Comparison of ENCODE assay signal across 10 cellular contexts in the genomic region with DNA sequence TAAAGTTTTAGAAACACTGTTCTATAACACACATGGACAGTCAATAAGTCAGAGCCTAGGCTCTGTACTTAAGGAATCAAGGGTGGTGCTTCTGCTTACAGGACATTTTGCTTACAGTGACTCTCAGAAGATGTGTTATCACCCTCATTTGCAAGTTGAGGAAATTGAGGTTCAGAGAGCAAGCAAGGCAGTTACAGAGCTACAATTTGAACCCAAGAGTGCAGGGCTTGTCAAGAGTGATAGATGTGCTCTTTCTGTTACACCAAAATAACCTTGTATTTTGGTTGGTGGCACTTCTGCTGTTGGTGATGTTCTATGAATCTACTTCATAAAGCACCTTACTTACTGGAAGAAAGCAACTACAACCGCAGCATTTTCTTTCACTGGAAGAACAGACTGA.
A peak's percentile ranks its signal among the peaks of the same experiment; 100 is the strongest.
DNase-seq lines count a peak whose midpoint lies in the region; ATAC-seq, FAIRE-seq and TF ChIP-seq lines count a peak whose summit lies in the region.
"Had no signal": no experiment of that assay in that cellular context is flagged by ENCODE, and none has a peak within 500 bp of the region (broad histone marks: within the 10 kb centered on the region; RNA-seq: fewer than 3 reads in every experiment).

No MANE protein-coding gene starts in this region.

- peak overlapping the region; percentile 53 for H3K9ac ChIP-seq in endothelial cell of umbilical vein (replicated peaks; ENCODE audit: extremely low read depth, insufficient read depth, low read length)
- H3K9ac ChIP-seq in subcutaneous abdominal adipose tissue (ENCODE audit: low read length in 5 of 5) = no peak overlapping the region

- H3K4me1 ChIP-seq in Panc1 (ENCODE audit: control insufficient read depth, insufficient read depth, low read length) (peaks cover 17% of the 10 kb centered on the region), endothelial cell of umbilical vein (ENCODE audit: control insufficient read depth, extremely low read depth, insufficient read depth, low read length) (peaks cover 17% of the 10 kb centered on the region), subcutaneous abdominal adipose tissue (ENCODE audit: control insufficient read depth in 5 of 5, insufficient read depth in 5 of 5, low read length in 5 of 5) (peaks cover 7 to 37% (median 30%) of the 10 kb centered on the region in 5 donors)
- peaks cover 0 to 35% of the 10 kb centered on the region in 2 donors for H3K4me1 ChIP-seq in naive thymus-derived CD4-positive, alpha-beta T cell (ENCODE audit: control insufficient read depth in 2 of 2, insufficient read depth in 2 of 2, low read length in 2 of 2)

- no peaks in the 10 kb centered on the region for H4K20me1 ChIP-seq in endothelial cell of umbilical vein (replicated peaks; ENCODE audit: control insufficient read depth, extremely low read depth, insufficient read depth, low read length)

- FAIRE-seq in GM18507 (lab: Jason Lieb, UNC) (peak; percentile 12), endothelial cell of umbilical vein (lab: Jason Lieb, UNC) (no peak)

- H3K9me3 Mint-ChIP-seq in naive thymus-derived CD4-positive, alpha-beta T cell = no peaks in the 10 kb centered on the region

- peak overlapping the region; percentile 74 for H3K4me2 ChIP-seq in endothelial cell of umbilical vein (ENCODE audit: insufficient read depth, low read length)

- in situ Hi-C loops in Panc1 (cut with HindIII; ENCODE audit: low pct_unique_long_range_greater_than_20kb, low sequenced_read_pairs) = no loop called here

- H3K27me3 Mint-ChIP-seq in naive thymus-derived CD4-positive, alpha-beta T cell = peaks cover 0 to 6% (median 0%) of the 10 kb centered on the region in 5 donors

- no peak overlapping the region for H2AFZ ChIP-seq in endothelial cell of umbilical vein (ENCODE audit: low read depth, low read length)

- H3K27me3 ChIP-seq in Panc1 (ENCODE audit: control insufficient read depth, insufficient read depth, low read length) (no peaks in the 10 kb centered on the region), endothelial cell of umbilical vein (ENCODE audit: control insufficient read depth in 2 of 2, insufficient read depth in 2 of 2, low read length in 2 of 2) (no peaks in the 10 kb centered on the region), subcutaneous abdominal adipose tissue (ENCODE audit: control insufficient read depth in 5 of 5, insufficient read depth in 4 of 5, low read length in 5 of 5) (no peaks in the 10 kb centered on the region)
- no peaks in the 10 kb centered on the region for H3K27me3 ChIP-seq in naive thymus-derived CD4-positive, alpha-beta T cell (ENCODE audit: control insufficient read depth in 2 of 2, insufficient read depth in 2 of 2, low read length in 2 of 2)

- H3K79me2 ChIP-seq in endothelial cell of umbilical vein (ENCODE audit: control insufficient read depth, insufficient read depth, low read length) = no peaks in the 10 kb centered on the region

- H3K4me3 ChIP-seq in Panc1 (ENCODE audit: low read depth in 2 of 2, low read length in 2 of 2) (no peak overlapping the region), endothelial cell of umbilical vein (replicated peaks in 1 of 3; ENCODE audit: insufficient read depth in 1 of 3, low read depth in 1 of 3, low read length in 3 of 3) (no peak overlapping the region), subcutaneous abdominal adipose tissue (ENCODE audit: low read depth in 1 of 5, low read length in 5 of 5) (no peak overlapping the region)
- no peak overlapping the region for H3K4me3 ChIP-seq in naive thymus-derived CD4-positive, alpha-beta T cell (ENCODE audit: low read length)

- TF ChIP-seq CTCF in Panc1 (IDR thresholded peaks at IDR 0.05) (no peak), endothelial cell of umbilical vein (IDR thresholded peaks at IDR 0.05; ENCODE audit: extremely low read depth in 1 of 2, insufficient read depth in 1 of 2, low read depth in 1 of 2, low read length in 2 of 2) (no peak)

- no peak for DNase-seq in GM18507 (ENCODE audit: extremely low spot score, insufficient read length, low read depth)
- DNase-seq in Panc1 (ENCODE audit: low read depth, low spot score) = no peak
- peak; percentile 20 for DNase-seq in endothelial cell of umbilical vein (ENCODE audit: low read depth, low spot score)
- DNase-seq in naive thymus-derived CD4-positive, alpha-beta T cell = no peak
- DNase-seq in AG20443 (ENCODE audit: low spot score) = no peak
- DNase-seq: left colon, right cardiac atrium had no signal

- no peaks in the 10 kb centered on the region for H3K9me1 ChIP-seq in endothelial cell of umbilical vein (replicated peaks; ENCODE audit: control insufficient read depth, extremely low read depth, insufficient read depth, low read length)

- H3K27ac Mint-ChIP-seq in naive thymus-derived CD4-positive, alpha-beta T cell = peak overlapping the region in 1 of 9 donors; percentile 68

- peaks cover 8 to 43% (median 30%) of the 10 kb centered on the region in 7 donors for H3K4me1 Mint-ChIP-seq in naive thymus-derived CD4-positive, alpha-beta T cell

- TF ChIP-seq POLR2A in endothelial cell of umbilical vein (IDR thresholded peaks at IDR 0.05; ENCODE audit: low read depth, low read length) = no peak

- dilution Hi-C loops in endothelial cell of umbilical vein (cut with MboI; ENCODE audit: extremely low pct_ligation_motif_present, low sequenced_read_pairs) = no loop called here

- POLR2A ChIA-PET in Panc1 (lab: Charles Lee) (no interaction called here), endothelial cell of umbilical vein (lab: Charles Lee) (no interaction called here)
- POLR2A ChIA-PET in naive thymus-derived CD4-positive, alpha-beta T cell (lab: Charles Lee) = no interaction called here

- H3K27ac ChIP-seq in Panc1 (ENCODE audit: low read length) (peak overlapping the region; percentile 76; the same call in 1 of the 2 replicates), endothelial cell of umbilical vein (ENCODE audit: insufficient read depth, low read depth, low read length) (peak overlapping the region; percentile 65), subcutaneous abdominal adipose tissue (ENCODE audit: low read depth, low read length) (peak overlapping the region; percentile 74)
- no peak overlapping the region for H3K27ac ChIP-seq in naive thymus-derived CD4-positive, alpha-beta T cell (ENCODE audit: low read depth, low read length)

- BruUV-seq in Panc1 (replicated peaks; lab: Mats Ljungman, UMichigan) = no TSS peak
- no TSS peak for BruUV-seq in endothelial cell of umbilical vein (replicated peaks; lab: Mats Ljungman, UMichigan)

- H3K4me3 Mint-ChIP-seq in naive thymus-derived CD4-positive, alpha-beta T cell = peak overlapping the region in 1 of 10 donors; percentile 52

- peaks cover 0 to 49% (median 41%) of the 10 kb centered on the region in 5 donors for H3K36me3 Mint-ChIP-seq in naive thymus-derived CD4-positive, alpha-beta T cell

- intact Hi-C loops in Panc1 (cut with micrococcal nuclease; ENCODE audit: unreplicated experiment) (no loop called here), endothelial cell of umbilical vein (cut with micrococcal nuclease) (loop anchor here (1.0 kb wide), 2 partner anchors 11 to 30 kb away; no protein-coding TSS in a partner anchor)
- intact Hi-C loops in naive thymus-derived CD4-positive, alpha-beta T cell (cut with micrococcal nuclease) = loop anchor here in 1 of 2 donors (1.0 to 5.0 kb wide), 6 partner anchors 131 to 613 kb away; a partner anchor contains a TSS

- CTCF ChIA-PET in Panc1 (lab: Charles Lee) (no interaction called here), endothelial cell of umbilical vein (lab: Charles Lee) (interaction anchor here (2.2 kb wide), 1 partner anchor 30 kb away, joined by 7 read pairs; no protein-coding TSS in a partner anchor)
- CTCF ChIA-PET in naive thymus-derived CD4-positive, alpha-beta T cell (lab: Charles Lee) = no interaction called here

- no peaks in the 10 kb centered on the region; the same call in 1 of the 2 replicates for H3K36me3 ChIP-seq in Panc1 (ENCODE audit: control insufficient read depth, insufficient read depth, low read length)
- no peaks in the 10 kb centered on the region for H3K36me3 ChIP-seq in endothelial cell of umbilical vein (ENCODE audit: control insufficient read depth in 2 of 2, extremely low read depth in 1 of 2, insufficient read depth in 2 of 2, low read length in 2 of 2)
- H3K36me3 ChIP-seq in subcutaneous abdominal adipose tissue (ENCODE audit: control insufficient read depth in 5 of 5, insufficient read depth in 5 of 5, low read length in 5 of 5) = peaks cover 0 to 3% (median 0%) of the 10 kb centered on the region in 5 donors
- H3K36me3 ChIP-seq in naive thymus-derived CD4-positive, alpha-beta T cell (ENCODE audit: control insufficient read depth in 2 of 3, insufficient read depth in 3 of 3, low read length in 3 of 3) = peaks cover 0 to 9% (median 0%) of the 10 kb centered on the region in 3 experiments

- ATAC-seq in Panc1 = no peak
- no peak for ATAC-seq in naive thymus-derived CD4-positive, alpha-beta T cell
- ATAC-seq in GM18907 (IDR thresholded peaks at IDR 0.05; ENCODE audit: unreplicated experiment) = no peak
- ATAC-seq in GM21367 (IDR thresholded peaks at IDR 0.05; ENCODE audit: unreplicated experiment) = no peak

- H3K9me3 ChIP-seq in Panc1 (ENCODE audit: control insufficient read depth, insufficient read depth, low read depth, low read length) (no peaks in the 10 kb centered on the region), endothelial cell of umbilical vein (replicated peaks; ENCODE audit: control insufficient read depth, insufficient read depth, low read length) (no peaks in the 10 kb centered on the region), subcutaneous abdominal adipose tissue (ENCODE audit: control insufficient read depth in 5 of 5, low read length in 5 of 5) (no peaks in the 10 kb centered on the region)
- H3K9me3 ChIP-seq in naive thymus-derived CD4-positive, alpha-beta T cell (ENCODE audit: control insufficient read depth in 2 of 3, low read length in 3 of 3) = no peaks in the 10 kb centered on the region

TF ChIP-seq in endothelial cell of umbilical vein, 7 proteins besides CTCF, POLR2A, EP300 and RAD21:
- TF ChIP-seq JUN (IDR thresholded peaks at IDR 0.05; ENCODE audit: borderline replicate concordance, insufficient read depth, insufficient read length, low read depth) (no peak), EZH2 (IDR thresholded peaks at IDR 0.05; ENCODE audit: borderline replicate concordance, low read depth, low read length, severe bottlenecking) (no peak), FOS (IDR thresholded peaks at IDR 0.05; ENCODE audit: borderline replicate concordance, insufficient read depth, low read length) (no peak), POLR2AphosphoS5 (IDR thresholded peaks at IDR 0.05; ENCODE audit: insufficient read depth, low read depth, low read length) (no peak), MYC (IDR thresholded peaks at IDR 0.05; ENCODE audit: low read depth, low read length) (no peak), GATA2 (IDR thresholded peaks at IDR 0.05; ENCODE audit: insufficient read depth, insufficient read length, low read depth, low read length) (no peak)
- TF ChIP-seq, protein P1, sequence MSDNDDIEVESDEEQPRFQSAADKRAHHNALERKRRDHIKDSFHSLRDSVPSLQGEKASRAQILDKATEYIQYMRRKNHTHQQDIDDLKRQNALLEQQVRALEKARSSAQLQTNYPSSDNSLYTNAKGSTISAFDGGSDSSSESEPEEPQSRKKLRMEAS (IDR thresholded peaks at IDR 0.05; ENCODE audit: insufficient read depth, insufficient read length) = no peak
TF ChIP-seq in endothelial cell of umbilical vein: peak in this region for 0.
